ENCODE assay signal across 1 cellular context in genomic region chr5:149654282-149654681, GRCh38.
TF ChIP-seq lines count a peak whose summit lies in the region.

No MANE protein-coding gene starts in this region.

TF ChIP-seq in H1, 55 proteins besides CTCF, POLR2A, EP300 and RAD21:
- TF ChIP-seq YY1 (IDR thresholded peaks at IDR 0.05; ENCODE audit: low read depth, low read length) = 0 out of 2 replicates have a peak, but pooled peaks have one; percentile 26
- TF ChIP-seq MAFK (IDR thresholded peaks at IDR 0.05; ENCODE audit: low read depth, low read length) = no peak
TF ChIP-seq in H1: peak in this region for 1.
